In the genomic region with DNA sequence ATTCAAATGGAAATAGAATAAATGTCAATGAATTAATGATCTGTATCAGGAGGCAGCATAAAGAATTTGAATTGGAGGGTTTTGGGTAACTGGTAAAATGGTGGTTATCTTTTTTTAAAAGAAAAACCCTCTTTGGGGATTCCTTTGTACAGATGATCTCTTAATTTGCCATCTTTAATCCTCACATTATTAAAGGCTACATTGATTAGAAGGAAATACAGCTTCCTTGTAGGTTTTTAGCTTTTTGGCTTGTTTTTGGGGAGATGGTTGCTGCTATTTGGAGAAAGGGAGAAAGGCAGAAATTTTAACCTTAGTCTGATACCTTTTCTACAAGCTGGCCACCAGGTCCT, we compare ENCODE assay signal across 8 cellular contexts. TPM values are rescaled to one million over a fixed set of nuclear protein-coding genes. Genes with fewer than 3 reads are reported as not detected.
DNase-seq lines count a peak whose midpoint lies in the region; ATAC-seq and TF ChIP-seq lines count a peak whose summit lies in the region.

No MANE protein-coding gene starts in this region.

- H2BK20ac ChIP-seq in H9 (ENCODE audit: low read depth, low read length, poor library complexity, severe bottlenecking) = no peak overlapping the region

- no peak for TF ChIP-seq EP300 in gastroesophageal sphincter (IDR thresholded peaks at IDR 0.05)

- no peaks in the 10 kb centered on the region for H3K36me3 Mint-ChIP-seq in H9 (ENCODE audit: insufficient read depth in 1 of 3, low read depth in 3 of 3)

- no peak overlapping the region for H2BK120ac ChIP-seq in H9 (ENCODE audit: low read depth, low read length, poor library complexity, severe bottlenecking)

- H2AFZ ChIP-seq in H9 (ENCODE audit: low read length) = peak overlapping the region; percentile 32

- TF ChIP-seq POLR2A in gastroesophageal sphincter (IDR thresholded peaks at IDR 0.05) = no peak

- H3K27ac ChIP-seq in H9 (ENCODE audit: insufficient read length, low read depth, low read length) = peak overlapping the region; percentile 16
- peak overlapping the region; percentile 75 for H3K27ac ChIP-seq in VCaP
- H3K27ac ChIP-seq in gastroesophageal sphincter = peak overlapping the region; percentile 50 to 89 (median 86)

- H4K20me1 ChIP-seq in H9 (ENCODE audit: control insufficient read depth, insufficient read depth, insufficient read length) = peaks cover 3% of the 10 kb centered on the region

- peaks cover 2% of the 10 kb centered on the region; the same call in 1 of the 2 replicates for H3K79me2 ChIP-seq in H9 (ENCODE audit: insufficient read depth, low read length)

- no peak for ATAC-seq in gastroesophageal sphincter
- no peak for ATAC-seq in HG03097 (IDR thresholded peaks at IDR 0.05; ENCODE audit: low FRiP score, unreplicated experiment)
- ATAC-seq in GM18498 (IDR thresholded peaks at IDR 0.05; ENCODE audit: unreplicated experiment) = no peak

- no peak overlapping the region for H4K8ac ChIP-seq in H9 (replicated peaks; ENCODE audit: insufficient read length, low read depth, low read length)

- H3K4me3 Mint-ChIP-seq in H9 = peak overlapping the region; percentile 94 to 98

- H3K18ac ChIP-seq in H9 (ENCODE audit: insufficient read length, low read depth, low read length) = peak overlapping the region; percentile 51

- no peaks in the 10 kb centered on the region; a peak in 1 of 5 replicates for H3K9me3 Mint-ChIP-seq in H9

- H3K23me2 ChIP-seq in H9 (ENCODE audit: insufficient read length, low read depth, low read length, poor library complexity, severe bottlenecking) = peaks cover 11% of the 10 kb centered on the region

- peak overlapping the region; percentile 27; the same call in 1 of the 2 replicates for H3K14ac ChIP-seq in H9 (ENCODE audit: insufficient read depth, low read length)

- H3K4me1 Mint-ChIP-seq in H9 = peaks cover 37 to 46% of the 10 kb centered on the region in 2 experiments

- H2BK12ac ChIP-seq in H9 (ENCODE audit: insufficient read length, low read depth, low read length) = no peak overlapping the region

- no peak overlapping the region for H4K5ac ChIP-seq in H9 (ENCODE audit: insufficient read length, low read depth, low read length)

- no peaks in the 10 kb centered on the region for H3K4me1 ChIP-seq in H9 (ENCODE audit: insufficient read depth, low read length)
- H3K4me1 ChIP-seq in gastroesophageal sphincter = peaks cover 3 to 43% (median 8%) of the 10 kb centered on the region in 3 donors
- peaks cover 18% of the 10 kb centered on the region for H3K4me1 ChIP-seq in skeletal muscle satellite cell (ENCODE audit: control insufficient read depth, insufficient read depth, low read length)

- H3K4me2 ChIP-seq in H9 (ENCODE audit: insufficient read depth, insufficient read length, low read length) = peak overlapping the region; percentile 81
- H3K4me2 ChIP-seq in skeletal muscle satellite cell (ENCODE audit: low read length) = peak overlapping the region; percentile 97

- H3T11ph ChIP-seq in H9 (ENCODE audit: low read length) = no peak overlapping the region

- no peak overlapping the region for H3K23ac ChIP-seq in H9 (ENCODE audit: insufficient read length, low read depth, low read length)

- no peak overlapping the region for H2AK5ac ChIP-seq in H9 (ENCODE audit: insufficient read length, low read length)

- H3K27me3 Mint-ChIP-seq in H9 (ENCODE audit: low read depth) = peaks cover 1% of the 10 kb centered on the region; the same call in 1 of the 2 replicates

- no peak overlapping the region for H2BK5ac ChIP-seq in H9 (ENCODE audit: insufficient read length, low read length)

- no peak overlapping the region for H3K4ac ChIP-seq in H9 (ENCODE audit: low read depth, low read length)

- no peak overlapping the region for H3K56ac ChIP-seq in H9 (ENCODE audit: insufficient read length, low read depth, low read length)

- no peaks in the 10 kb centered on the region for H3K9me3 ChIP-seq in H9 (ENCODE audit: control insufficient read depth, low read depth, low read length)
- no peaks in the 10 kb centered on the region for H3K9me3 ChIP-seq in gastroesophageal sphincter
- H3K9me3 ChIP-seq in skeletal muscle satellite cell (replicated peaks; ENCODE audit: low read length) = no peaks in the 10 kb centered on the region

- H3K36me3 ChIP-seq in gastroesophageal sphincter (no peaks in the 10 kb centered on the region), skeletal muscle satellite cell (ENCODE audit: insufficient read depth, low read length) (no peaks in the 10 kb centered on the region)

- H3K27me3 ChIP-seq in H9 (ENCODE audit: insufficient read depth, low read length) (no peaks in the 10 kb centered on the region), gastroesophageal sphincter (no peaks in the 10 kb centered on the region), skeletal muscle satellite cell (ENCODE audit: control insufficient read depth, insufficient read depth, low read length) (no peaks in the 10 kb centered on the region)

- no peaks in the 10 kb centered on the region for H3K79me1 ChIP-seq in H9 (ENCODE audit: insufficient read depth, low read depth, low read length, poor library complexity, severe bottlenecking)

- no peak overlapping the region for H2BK15ac ChIP-seq in H9 (ENCODE audit: low read depth, low read length)

- DNase-seq in H9 = no peak
- DNase-seq in DMS 273 (lab: John Stamatoyannopoulos, UW; ENCODE audit: unreplicated experiment) = no peak
- DNase-seq in epidermal melanocyte (ENCODE audit: insufficient read length, low spot score) = no peak

- H3K9ac ChIP-seq in H9 (ENCODE audit: extremely low read depth, insufficient read length, low read length) (peak overlapping the region; percentile 5), skeletal muscle satellite cell (ENCODE audit: low read depth, low read length) (peak overlapping the region; percentile 79)

- TF ChIP-seq CTCF in H9 (conservative IDR thresholded peaks at IDR 0.05) (no peak), VCaP (conservative IDR thresholded peaks at IDR 0.05) (no peak), gastroesophageal sphincter (IDR thresholded peaks at IDR 0.05) (no peak)

- peak overlapping the region; percentile 71 to 78 for H3K4me3 ChIP-seq in gastroesophageal sphincter
- H3K4me3 ChIP-seq in skeletal muscle satellite cell (ENCODE audit: low read length) = peak overlapping the region; percentile 100

- peak overlapping the region; percentile 14 to 99 (median 95); a peak in 6 of 7 replicates for H3K27ac Mint-ChIP-seq in H9

- H4K91ac ChIP-seq in H9 (ENCODE audit: insufficient read length, low read depth, low read length) = no peak overlapping the region

RNA-seq across cellular contexts. Expression of a gene that starts 0.6 kb away (rescaled TPM):
- total RNA-seq in H9 (2021) (27.0 and 29.4 TPM in 2 replicates), gastroesophageal sphincter (10 to 100 TPM; 22.9 to 39.2 (median 35.8) TPM)
- 13.2 and 14.2 TPM in 2 replicates for total RNA-seq in skeletal muscle satellite cell (2012; rRNA removed)

Comparison
In these comparisons a context has a peak if more than half of its experiments do, and no peak if none do; other contexts are left out.
1. H3K27ac ChIP-seq: peak in every context shown above with its lines; median percentile 86 in gastroesophageal sphincter; 75 in VCaP; 16 in H9.